ENCODE assay signal across 6 cellular contexts in genomic region chr2:236696866-236697265, GRCh38.
"Had no signal": no experiment of that assay in that cellular context is flagged by ENCODE, and none has a peak within 500 bp of the region (broad histone marks: within the 10 kb centered on the region; RNA-seq: fewer than 3 reads in every experiment).

No MANE protein-coding gene starts in this region.

- DNase-seq: IMR-90, KBM-7, KG1 had no signal

- H3K27ac ChIP-seq: HL-60, KMS-11 had no signal

- H3K4me3 ChIP-seq: K562 had no signal
